In genomic region chr5:783047-783446, GRCh38 we compare ENCODE assay signal across 8 cellular contexts. TPM values are rescaled to one million over a fixed set of nuclear protein-coding genes. Genes with fewer than 3 reads are reported as not detected.
A peak's percentile ranks its signal among the peaks of the same experiment; 100 is the strongest.
DNase-seq lines count a peak whose midpoint lies in the region; ATAC-seq and TF ChIP-seq lines count a peak whose summit lies in the region.
"Not testable (repeated sequence)": the region's sequence is repeated elsewhere in the genome, so short reads cannot be mapped to it uniquely, and the experiment has no call there.

No MANE protein-coding gene starts in this region.

- H3K9ac ChIP-seq in smooth muscle cell (ENCODE audit: low read depth), result not testable (repeated sequence)

- WGBS in smooth muscle cell (ENCODE audit: low lambda C conversion rate), result 16% methylated on average over 22 of the region's 22 CpGs
- WGBS in upper lobe of left lung, 2 donors, result 1% methylated on average over 19 of the region's 22 CpGs; no CpG with 5 or more reads in 1 of the 2 donors

- H3K27me3 ChIP-seq in CD4-positive, alpha-beta memory T cell (ENCODE audit: insufficient read depth, low read length); Peyer's patch; naive thymus-derived CD4-positive, alpha-beta T cell (ENCODE audit: control insufficient read depth in 2 of 2, insufficient read depth in 2 of 2, low read length in 2 of 2): not testable (repeated sequence)
- peaks cover 12% of the 10 kb centered on the region for H3K27me3 ChIP-seq in smooth muscle cell (ENCODE audit: low read depth)
- peaks cover 0 to 18% (median 2%) of the 10 kb centered on the region in 4 donors for H3K27me3 ChIP-seq in upper lobe of left lung

- H3K4me1 ChIP-seq in CD4-positive, alpha-beta memory T cell (ENCODE audit: insufficient read depth, low read length); naive thymus-derived CD4-positive, alpha-beta T cell (ENCODE audit: control insufficient read depth in 2 of 2, insufficient read depth in 2 of 2, low read length in 2 of 2); smooth muscle cell (ENCODE audit: low read depth): not testable (repeated sequence)
- H3K4me1 ChIP-seq in Peyer's patch, result peaks cover 0 to 23% (median 3%) of the 10 kb centered on the region in 4 donors
- peaks cover 3 to 28% (median 15%) of the 10 kb centered on the region in 4 donors for H3K4me1 ChIP-seq in upper lobe of left lung

- not testable (repeated sequence) for H2AFZ ChIP-seq in smooth muscle cell (ENCODE audit: low read depth)

- not testable (repeated sequence) for H4K20me1 ChIP-seq in smooth muscle cell (ENCODE audit: low read depth)

- not testable (repeated sequence) for TF ChIP-seq CTCF in Peyer's patch (IDR thresholded peaks at IDR 0.05); coronary artery (IDR thresholded peaks at IDR 0.05); smooth muscle cell (IDR thresholded peaks at IDR 0.05; ENCODE audit: borderline replicate concordance, insufficient read depth, poor library complexity, severe bottlenecking); upper lobe of left lung (IDR thresholded peaks at IDR 0.05)

- H3K36me3 ChIP-seq in CD4-positive, alpha-beta memory T cell (ENCODE audit: insufficient read depth, low read length); Peyer's patch; naive thymus-derived CD4-positive, alpha-beta T cell (ENCODE audit: control insufficient read depth in 2 of 3, insufficient read depth in 3 of 3, low read length in 3 of 3); smooth muscle cell (ENCODE audit: low read depth); upper lobe of left lung: not testable (repeated sequence)

- not testable (repeated sequence) for H3K27ac ChIP-seq in CD4-positive, alpha-beta memory T cell (ENCODE audit: low read depth, low read length); Peyer's patch; coronary artery; naive thymus-derived CD4-positive, alpha-beta T cell (ENCODE audit: low read depth, low read length); smooth muscle cell (ENCODE audit: low read depth)
- H3K27ac ChIP-seq in upper lobe of left lung, result peak overlapping the region in 2 of 4 donors; percentile 39 to 59

- not testable (repeated sequence) for TF ChIP-seq POLR2A in Peyer's patch (IDR thresholded peaks at IDR 0.05); upper lobe of left lung (IDR thresholded peaks at IDR 0.05)

- CTCF ChIA-PET in CD4-positive, alpha-beta memory T cell (lab: Charles Lee; ENCODE audit: partially characterized antibody); naive thymus-derived CD4-positive, alpha-beta T cell (lab: Charles Lee): not testable (repeated sequence)

- POLR2A ChIA-PET in CD4-positive, alpha-beta memory T cell (lab: Charles Lee; ENCODE audit: partially characterized antibody); naive thymus-derived CD4-positive, alpha-beta T cell (lab: Charles Lee): not testable (repeated sequence)

- not testable (repeated sequence) for H3K36me3 Mint-ChIP-seq in CD4-positive, alpha-beta memory T cell; activated T-cell treated with anti-CD3 and anti-CD28 coated beads, Interleukin-2, amount 50 U/mL, for 4 hours (ENCODE audit: insufficient read depth); naive thymus-derived CD4-positive, alpha-beta T cell

- not testable (repeated sequence) for H3F3A ChIP-seq in smooth muscle cell (ENCODE audit: low read depth)

- not testable (repeated sequence) for H3K4me3 Mint-ChIP-seq in CD4-positive, alpha-beta memory T cell; activated T-cell treated with anti-CD3 and anti-CD28 coated beads, Interleukin-2, amount 50 U/mL, for 4 hours
- peak overlapping the region in 1 of 10 donors; percentile 82 for H3K4me3 Mint-ChIP-seq in naive thymus-derived CD4-positive, alpha-beta T cell

- not testable (repeated sequence) for H3K9me3 ChIP-seq in CD4-positive, alpha-beta memory T cell (ENCODE audit: control insufficient read depth in 1 of 2, low read length in 2 of 2); Peyer's patch; naive thymus-derived CD4-positive, alpha-beta T cell (ENCODE audit: control insufficient read depth in 2 of 3, low read length in 3 of 3); smooth muscle cell (replicated peaks; ENCODE audit: low read depth); upper lobe of left lung

- not testable (repeated sequence) for H3K4me3 ChIP-seq in CD4-positive, alpha-beta memory T cell (ENCODE audit: low read length in 2 of 2); naive thymus-derived CD4-positive, alpha-beta T cell (ENCODE audit: low read length)
- H3K4me3 ChIP-seq in Peyer's patch, result peak overlapping the region; percentile 1 to 78 (median 51)
- peak overlapping the region; percentile 85 for H3K4me3 ChIP-seq in coronary artery
- peak overlapping the region; percentile 35 for H3K4me3 ChIP-seq in smooth muscle cell
- peak overlapping the region in 3 of 4 donors; percentile 52 to 86 (median 67) for H3K4me3 ChIP-seq in upper lobe of left lung

- H3K4me1 Mint-ChIP-seq in CD4-positive, alpha-beta memory T cell; activated T-cell treated with anti-CD3 and anti-CD28 coated beads, Interleukin-2, amount 50 U/mL, for 4 hours (ENCODE audit: low read depth); naive thymus-derived CD4-positive, alpha-beta T cell: not testable (repeated sequence)

- peak; percentile 8 to 21 for ATAC-seq in activated T-cell treated with anti-CD3 and anti-CD28 coated beads, Interleukin-2, amount 50 U/mL, for 4 hours
- ATAC-seq in left ventricle myocardium superior, result peak; percentile 74
- ATAC-seq in naive thymus-derived CD4-positive, alpha-beta T cell, result peak; percentile 30
- ATAC-seq in upper lobe of left lung (ENCODE audit: low FRiP score in 2 of 2), result peak; percentile 71 to 73

- not testable (repeated sequence) for H3K9me3 Mint-ChIP-seq in CD4-positive, alpha-beta memory T cell; activated T-cell treated with anti-CD3 and anti-CD28 coated beads, Interleukin-2, amount 50 U/mL, for 4 hours; naive thymus-derived CD4-positive, alpha-beta T cell

- not testable (repeated sequence) for H3K27ac Mint-ChIP-seq in CD4-positive, alpha-beta memory T cell; naive thymus-derived CD4-positive, alpha-beta T cell

- H3K27me3 Mint-ChIP-seq in CD4-positive, alpha-beta memory T cell; activated T-cell treated with anti-CD3 and anti-CD28 coated beads, Interleukin-2, amount 50 U/mL, for 4 hours (ENCODE audit: low read depth); naive thymus-derived CD4-positive, alpha-beta T cell: not testable (repeated sequence)

- intact Hi-C loops in CD4-positive, alpha-beta memory T cell (cut with micrococcal nuclease); left ventricle myocardium superior (cut with micrococcal nuclease): not testable (repeated sequence)
- intact Hi-C loops in naive thymus-derived CD4-positive, alpha-beta T cell (cut with micrococcal nuclease), result loop anchor here (5.0 to 10.0 kb wide), 2 partner anchors 324 to 1012 kb away; partner anchors contain the start of gene MRPL36 (in 1 of the 2)

- H3K79me2 ChIP-seq in smooth muscle cell (ENCODE audit: low read depth), result not testable (repeated sequence)

- not testable (repeated sequence) for TF ChIP-seq EP300 in upper lobe of left lung (IDR thresholded peaks at IDR 0.05)

- DNase-seq in CD4-positive, alpha-beta memory T cell, result peak in 4 of 5 donors; percentile 39 to 51 (median 41)
- peak in 1 of 3 donors; percentile 49 for DNase-seq in Peyer's patch
- DNase-seq in activated T-cell treated with anti-CD3 and anti-CD28 coated beads, Interleukin-2, amount 50 U/mL, for 4 hours, result peak; percentile 9
- DNase-seq in coronary artery (ENCODE audit: low spot score); smooth muscle cell (lab: John Stamatoyannopoulos, UW; ENCODE audit: unreplicated experiment): not testable (repeated sequence)
- peak; percentile 71 for DNase-seq in left ventricle myocardium superior
- DNase-seq in naive thymus-derived CD4-positive, alpha-beta T cell, result peak in 5 of 9 donors; percentile 32 to 40 (median 36)
- peak; percentile 82 to 87 for DNase-seq in upper lobe of left lung

- H3K4me2 ChIP-seq in smooth muscle cell, result peak overlapping the region; percentile 80

RNA-seq across cellular contexts. Expression of gene ZDHHC11B, which starts 1.5 kb away (rescaled TPM):
- total RNA-seq in CD4-positive, alpha-beta memory T cell, result 1 to 10 TPM; 8.0 to 8.1 TPM
- polyA plus RNA-seq in CD4-positive, alpha-beta memory T cell, result under 1 TPM in 1 of 2 donors, not detected in 1; 0.75 TPM
- 10 to 100 TPM in 3 of 4 donors, 1 to 10 TPM in 1; 4.6 to 52.0 (median 28.6) TPM for total RNA-seq in Peyer's patch
- total RNA-seq in activated T-cell treated with anti-CD3 and anti-CD28 coated beads, Interleukin-2, amount 50 U/mL, for 4 hours, result under 1 TPM; 0.21 to 0.66 (median 0.30) TPM
- 20.0 TPM for total RNA-seq in left ventricle myocardium superior
- 1 to 10 TPM in 3 of 5 experiments, under 1 TPM in 1, not detected in 1; 0.81 to 5.5 (median 1.4) TPM for total RNA-seq in naive thymus-derived CD4-positive, alpha-beta T cell
- polyA plus RNA-seq in naive thymus-derived CD4-positive, alpha-beta T cell, result under 1 TPM in 1 of 2 donors, not detected in 1; 0.13 TPM
- 0.04 TPM in 1 of 2 replicates, not detected in the other for total RNA-seq in smooth muscle cell
- polyA plus RNA-seq in smooth muscle cell, result not detected in 2 replicates
- 10 to 100 TPM in 4 of 6 donors, 1 to 10 TPM in 2; 7.4 to 40.8 (median 13.1) TPM for total RNA-seq in upper lobe of left lung

Comparison
In these comparisons a context has a peak if more than half of its experiments do, and no peak if none do; other contexts are left out.
1. ATAC-seq: peak in every context shown above with its lines; median percentile 74 in left ventricle myocardium superior; 72 in upper lobe of left lung; 30 in naive thymus-derived CD4-positive, alpha-beta T cell; 14 in activated T-cell treated with anti-CD3 and anti-CD28 coated beads, Interleukin-2, amount 50 U/mL, for 4 hours.